9 cellular contexts compared by ENCODE assay signal in genomic region chr20:34581341-34582189, GRCh38. TPM values are rescaled to one million over a fixed set of nuclear protein-coding genes. Genes with fewer than 3 reads are reported as not detected.
DNase-seq lines count a peak whose midpoint lies in the region; ATAC-seq, FAIRE-seq and TF ChIP-seq lines count a peak whose summit lies in the region.
"Had no signal": no experiment of that assay in that cellular context is flagged by ENCODE, and none has a peak within 500 bp of the region (broad histone marks: within the 10 kb centered on the region; RNA-seq: fewer than 3 reads in every experiment).

No MANE protein-coding gene starts in this region.

- peak; percentile 2 for ATAC-seq in mucosa of descending colon
- ATAC-seq in GM19452 (IDR thresholded peaks at IDR 0.05; ENCODE audit: unreplicated experiment) = no peak

- no peak for TF ChIP-seq CTCF in choroid plexus epithelial cell (conservative IDR thresholded peaks at IDR 0.05; ENCODE audit: low read depth, low read length)
- no peak for TF ChIP-seq CTCF in mucosa of descending colon (IDR thresholded peaks at IDR 0.05)
- no peak for TF ChIP-seq CTCF in MM.1S (IDR thresholded peaks at IDR 0.05; ENCODE audit: low read length)

- no peaks in the 10 kb centered on the region for H3K9me3 ChIP-seq in mucosa of descending colon
- no peaks in the 10 kb centered on the region for H3K9me3 ChIP-seq in MM.1S (replicated peaks; ENCODE audit: insufficient read depth, low read length)

- no peak overlapping the region for H3K4me3 ChIP-seq in choroid plexus epithelial cell (ENCODE audit: low read depth, low read length)
- no peak overlapping the region for H3K4me3 ChIP-seq in mucosa of descending colon
- no peak overlapping the region for H3K4me3 ChIP-seq in MM.1S (ENCODE audit: low read length)
- H3K4me3 ChIP-seq: cardiac muscle cell had no signal

- no peaks in the 10 kb centered on the region for H4K20me1 ChIP-seq in MM.1S (ENCODE audit: insufficient read depth, low read length)

- DNase-seq in DMS153 (lab: John Stamatoyannopoulos, UW) (peak; percentile 57), HTR-8/SVneo (ENCODE audit: insufficient read length, low spot score) (no peak), choroid plexus epithelial cell (ENCODE audit: low read depth) (peak; percentile 67), mucosa of descending colon (no peak), SHP77 (lab: John Stamatoyannopoulos, UW) (no peak), GM19238 (ENCODE audit: insufficient read length, low spot score) (no peak), MM.1S (no peak)

- no peaks in the 10 kb centered on the region for H3K36me3 ChIP-seq in mucosa of descending colon (ENCODE audit: low read depth)
- 0 out of 2 replicates have a peak, but pooled peaks cover 4% of the 10 kb centered on the region for H3K36me3 ChIP-seq in MM.1S (replicated peaks; ENCODE audit: insufficient read depth, low read length)
- H3K36me3 ChIP-seq: cardiac muscle cell had no signal

- H3K9me2 ChIP-seq in MM.1S (replicated peaks; ENCODE audit: insufficient read depth, low read length) = no peaks in the 10 kb centered on the region

- H3K27ac ChIP-seq in MM.1S (ENCODE audit: low read length) = no peak overlapping the region
- H3K27ac ChIP-seq: cardiac muscle cell had no signal

- no peak overlapping the region for H3K9ac ChIP-seq in MM.1S (ENCODE audit: low read length)

- peak; percentile 16 for FAIRE-seq in HTR-8/SVneo (lab: Jason Lieb, UNC)

- H3K4me1 ChIP-seq in mucosa of descending colon (ENCODE audit: low read depth) (peaks cover 29% of the 10 kb centered on the region), MM.1S (ENCODE audit: low read length) (peaks cover 14% of the 10 kb centered on the region)

- H3K27me3 ChIP-seq in MM.1S (replicated peaks; ENCODE audit: insufficient read depth, low read length) = no peaks in the 10 kb centered on the region
- H3K27me3 ChIP-seq: cardiac muscle cell had no signal

- H3K79me2 ChIP-seq in MM.1S (ENCODE audit: low read length) = no peaks in the 10 kb centered on the region

- no peak overlapping the region for H3K4me2 ChIP-seq in MM.1S (ENCODE audit: low read depth, low read length)

- H2AFZ ChIP-seq in MM.1S (ENCODE audit: low read length) = no peak overlapping the region

- no peaks in the 10 kb centered on the region for H3F3A ChIP-seq in MM.1S (ENCODE audit: insufficient read depth, low read length)

- intact Hi-C loops in mucosa of descending colon (cut with DNase I, micrococcal nuclease) = no loop called here

RNA-seq across cellular contexts. Expression of gene MAP1LC3A, which starts 23.0 kb away (rescaled TPM):
- total RNA-seq in mucosa of descending colon = 10 to 100 TPM; 30.6 to 61.6 (median 47.8) TPM

Comparison
In these comparisons a context has a peak if more than half of its experiments do, and no peak if none do; other contexts are left out.
1. DNase-seq: peak in DMS153 (single experiment) and choroid plexus epithelial cell (single experiment); none in HTR-8/SVneo (single experiment), mucosa of descending colon (0 of 3), SHP77 (0 of 2), GM19238 (single experiment) and MM.1S (single experiment).